In the genomic region with DNA sequence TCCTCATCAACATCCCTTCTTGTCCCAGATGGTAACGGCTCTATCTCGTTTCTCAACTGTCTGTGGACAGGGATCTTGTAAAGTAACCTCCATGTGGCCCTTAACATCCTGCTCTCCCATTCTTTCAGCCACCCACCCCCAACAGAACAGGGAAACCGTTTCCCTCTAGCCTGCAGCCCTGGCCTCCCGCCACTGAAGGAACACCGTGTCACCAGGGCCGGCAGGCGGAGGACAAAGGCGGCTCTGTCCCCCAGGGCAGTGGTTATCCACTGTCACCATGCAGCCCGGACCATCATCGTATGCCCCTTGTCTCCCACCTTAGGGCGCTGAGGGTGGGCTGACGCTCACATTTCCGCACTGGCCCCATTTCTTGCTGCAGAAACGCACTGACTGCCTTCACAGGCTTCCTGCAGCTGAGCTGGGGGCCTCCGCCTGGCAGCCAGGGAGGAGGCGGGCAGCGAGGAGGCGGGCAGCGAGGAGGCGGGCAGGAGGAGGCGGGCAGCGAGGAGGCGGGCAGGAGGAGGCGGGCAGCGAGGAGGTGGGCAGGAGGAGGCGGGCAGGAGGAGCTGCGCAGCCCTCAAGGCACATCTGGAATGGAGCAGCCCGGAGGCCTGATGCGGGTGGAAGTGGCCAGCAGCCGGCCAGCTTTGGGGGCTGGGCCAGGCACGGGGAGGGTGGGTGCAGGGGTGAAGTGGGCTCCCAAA, we compare ENCODE assay signal across 17 cellular contexts. TPM values are rescaled to one million over a fixed set of nuclear protein-coding genes. Genes with fewer than 3 reads are reported as not detected.
A peak's percentile ranks its signal among the peaks of the same experiment; 100 is the strongest.
DNase-seq lines count a peak whose midpoint lies in the region; ATAC-seq, FAIRE-seq and TF ChIP-seq lines count a peak whose summit lies in the region.
"Had no signal": no experiment of that assay in that cellular context is flagged by ENCODE, and none has a peak within 500 bp of the region (broad histone marks: within the 10 kb centered on the region; RNA-seq: fewer than 3 reads in every experiment).

No MANE protein-coding gene starts in this region.

- H3K4me1 ChIP-seq in kidney (ENCODE audit: control insufficient read depth in 1 of 2, insufficient read depth in 1 of 2, low read depth in 1 of 2, low read length in 2 of 2): peaks cover 0 to 3% of the 10 kb centered on the region in 2 donors

- no peak for FAIRE-seq in kidney (lab: Jason Lieb, UNC)

- peak; percentile 43 for ATAC-seq in stimulated activated naive CD8-positive, alpha-beta T cell treated with anti-CD3 and anti-CD28 coated beads, Interleukin-15, Interleukin-2, amounts not matched to agents 100 U/mL and 50 U/mL, for 24 hours
- ATAC-seq in GM18498 (IDR thresholded peaks at IDR 0.05; ENCODE audit: unreplicated experiment) (no peak), GM21825 (IDR thresholded peaks at IDR 0.05; ENCODE audit: unreplicated experiment) (no peak), GM18868 (IDR thresholded peaks at IDR 0.05; ENCODE audit: unreplicated experiment) (no peak)

- H3K9ac ChIP-seq in kidney (ENCODE audit: low read length in 2 of 2): no peak overlapping the region

- no peaks in the 10 kb centered on the region for H3K9me3 ChIP-seq in kidney (ENCODE audit: control insufficient read depth in 1 of 2, low read length in 2 of 2)
- H3K9me3 ChIP-seq: Caco-2, transverse colon had no signal

- DNase-seq in NCI-H1417 (lab: John Stamatoyannopoulos, UW) (peak in 2 of 3 experiments; percentile 49 to 53), NCI-H1417 treated with DMSO at 0.1 percent for 48 hours (lab: John Stamatoyannopoulos, UW) (no peak), kidney (peak; percentile 83)
- DNase-seq in stimulated activated naive CD8-positive, alpha-beta T cell treated with anti-CD3 and anti-CD28 coated beads, Interleukin-15, Interleukin-2, amounts not matched to agents 100 U/mL and 50 U/mL, for 24 hours: peak; percentile 14
- DNase-seq: 8988T; activated naive CD4-positive, alpha-beta T cell treated with anti-CD3 and anti-CD28 coated beads, Interleukin-2, amount 50 U/mL, for 16 hours; Caco-2; dermis blood vessel endothelial cell; H9; NCI-H187 treated with DMSO at 0.1 percent for 48 hours; retina; transverse colon had no signal

- H3K4me3 ChIP-seq in kidney (ENCODE audit: low read length in 2 of 2): no peak overlapping the region
- H3K4me3 ChIP-seq: lung, transverse colon had no signal

- no peak for TF ChIP-seq CTCF in kidney (IDR thresholded peaks at IDR 0.05; ENCODE audit: borderline replicate concordance, extremely low read depth, insufficient read depth)

- peak overlapping the region; percentile 77 for H3K27ac ChIP-seq in angular gyrus (ENCODE audit: low read depth, low read length)
- H3K27ac ChIP-seq in kidney (ENCODE audit: low read depth in 2 of 2, low read length in 2 of 2): no peak overlapping the region
- H3K27ac ChIP-seq: transverse colon had no signal

- H3K36me3 ChIP-seq in kidney (ENCODE audit: control insufficient read depth in 1 of 2, insufficient read depth in 2 of 2, low read length in 2 of 2): no peaks in the 10 kb centered on the region
- H3K36me3 ChIP-seq: transverse colon had no signal

- intact Hi-C loops in kidney (cut with DNase I): no loop called here

RNA-seq across cellular contexts. Expression of gene KIAA0232, which starts 20.8 kb away (rescaled TPM):
- total RNA-seq in kidney: 39.9 TPM
- polyA plus RNA-seq in kidney (ENCODE audit: insufficient read depth, low read depth, low replicate concordance): 14.0 TPM

RNA-seq across cellular contexts. Expression of gene BLOC1S4, which starts 45.7 kb away (rescaled TPM):
- total RNA-seq in kidney: 14.2 TPM
- polyA plus RNA-seq in kidney (ENCODE audit: insufficient read depth, low read depth, low replicate concordance): 12.3 TPM

RNA-seq across cellular contexts. Expression of gene MRFAP1L1, which starts 52.0 kb away (rescaled TPM):
- total RNA-seq in kidney: 57.1 TPM
- polyA plus RNA-seq in kidney (ENCODE audit: insufficient read depth, low read depth, low replicate concordance): 69.1 TPM
